Comparison of ENCODE assay signal across 21 cellular contexts in the genomic region with DNA sequence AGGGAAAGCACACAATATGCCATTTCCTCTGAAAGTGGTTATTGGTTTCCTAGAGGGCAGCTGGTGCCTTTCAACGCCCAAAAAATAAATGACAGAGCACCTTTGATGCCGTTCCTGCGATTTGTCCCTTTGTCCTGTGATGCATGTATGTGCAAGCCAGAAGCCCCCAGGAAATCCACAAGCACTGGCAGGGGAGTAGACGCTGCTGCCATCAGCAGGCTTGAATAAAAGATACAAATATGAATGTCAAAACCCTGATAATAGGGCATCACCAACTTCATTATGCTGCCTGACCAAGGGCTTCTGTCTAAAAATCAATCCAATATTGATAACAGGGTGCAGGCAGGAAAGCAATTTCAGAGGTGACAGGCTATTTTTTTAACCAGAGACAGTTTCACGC.
"Had no signal": no experiment of that assay in that cellular context is flagged by ENCODE, and none has a peak within 500 bp of the region (broad histone marks: within the 10 kb centered on the region; RNA-seq: fewer than 3 reads in every experiment).

No MANE protein-coding gene starts in this region.

- H3K9me3 ChIP-seq: SJSA1 had no signal

- H3K36me3 ChIP-seq: SJSA1 had no signal

- DNase-seq: KBM-7, MV-4-11, NCI-H1048, NCI-H1105, NCI-H1436 treated with DMSO at 0.1 percent for 48 hours, NCI-H1694, NCI-H187 treated with DMSO at 0.1 percent for 48 hours, NCI-H2029 treated with DMSO at 0.1 percent for 48 hours, NCI-H2107, NCI-H2171 treated with DMSO at 0.1 percent for 48 hours, NCI-H345, NCI-H446 treated with DMSO at 0.1 percent for 48 hours, NCI-H510A treated with DMSO at 0.1 percent for 48 hours, NCI-H526, NCI-H748 treated with DMSO at 0.1 percent for 48 hours, Right ventricle myocardium superior, RPMI8226, SIG-M5 had no signal

- H3K4me1 ChIP-seq: SJSA1 had no signal

- H3K4me3 ChIP-seq: SJSA1, SK-N-MC had no signal

- H3K27ac ChIP-seq: HL-60, SJSA1, SK-N-MC had no signal
